1 cellular context compared by ENCODE assay signal in the genomic region with DNA sequence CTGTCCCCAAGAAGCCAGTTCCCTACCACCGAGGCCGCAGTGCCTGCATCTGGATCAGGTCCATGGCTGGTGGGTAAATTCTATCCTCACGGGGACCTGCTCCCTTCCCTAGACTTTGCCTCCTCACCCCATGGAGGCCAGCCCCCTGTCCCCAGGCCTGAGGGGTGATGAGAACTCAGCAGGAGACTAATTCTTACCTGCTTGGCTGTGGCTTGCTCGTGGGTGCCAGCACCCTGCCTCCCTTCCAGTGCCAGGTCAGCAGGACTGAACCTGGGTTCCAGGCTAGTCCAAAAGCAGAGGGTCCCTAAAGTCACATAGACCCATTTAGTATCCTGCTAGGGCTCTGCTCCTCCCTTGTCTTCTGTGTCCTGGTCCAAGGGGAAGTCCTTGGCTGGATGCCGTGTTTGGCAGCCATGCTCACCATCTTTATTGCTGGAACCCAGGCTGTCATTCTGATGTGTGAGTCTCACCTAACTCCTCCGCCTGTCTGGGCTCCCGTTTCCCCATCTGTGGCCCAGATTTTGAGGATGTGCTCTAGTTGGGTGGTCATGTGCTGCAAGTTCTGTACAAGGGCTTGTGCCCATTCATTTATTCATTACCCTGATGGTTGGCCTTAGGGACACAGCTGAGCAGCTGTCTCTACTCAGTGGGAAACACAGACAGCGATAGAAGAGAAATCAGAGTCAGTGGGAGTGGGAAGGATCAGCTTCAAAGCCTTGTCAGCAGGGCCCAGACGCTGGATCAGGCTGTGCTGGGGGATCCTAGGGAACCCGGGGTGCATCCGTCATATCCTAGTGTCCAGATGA.
TF ChIP-seq lines count a peak whose summit lies in the region.

No MANE protein-coding gene starts in this region.

TF ChIP-seq in neural cell, 6 proteins besides CTCF, POLR2A, EP300 and RAD21 (continued from another document):
- TF ChIP-seq POLR2AphosphoS5 (IDR thresholded peaks at IDR 0.05) (no peak), MXI1 (conservative IDR thresholded peaks at IDR 0.05; ENCODE audit: poor library complexity, severe bottlenecking) (no peak), TAF1 (IDR thresholded peaks at IDR 0.05; ENCODE audit: low read depth) (no peak), SMC3 (conservative IDR thresholded peaks at IDR 0.05; ENCODE audit: poor library complexity) (no peak)
TF ChIP-seq in neural cell: peak in this region for 0.
